ENCODE assay signal across 26 cellular contexts in genomic region chr18:43719264-43719795, GRCh38.
DNase-seq lines count a peak whose midpoint lies in the region; ATAC-seq lines count a peak whose summit lies in the region.
"Had no signal": no experiment of that assay in that cellular context is flagged by ENCODE, and none has a peak within 500 bp of the region (broad histone marks: within the 10 kb centered on the region; RNA-seq: fewer than 3 reads in every experiment).

No MANE protein-coding gene starts in this region.

- peaks cover 12% of the 10 kb centered on the region for H3K36me3 Mint-ChIP-seq in natural killer cell treated with Interleukin-12 subunit alpha and Interleukin-12 subunit beta and Interleukin-15 and Interleukin-18, amount 100 ng/mL, for 72 hours
- H3K36me3 Mint-ChIP-seq: activated naive CD4-positive, alpha-beta T cell treated with anti-CD3 and anti-CD28 coated beads, Interleukin-2, amount 10 ng/mL, durations not matched to agents 7 days and 5 days; CD8-positive, alpha-beta T cell had no signal

- no peaks in the 10 kb centered on the region for H3K4me1 Mint-ChIP-seq in natural killer cell treated with Interleukin-12 subunit alpha and Interleukin-12 subunit beta and Interleukin-15 and Interleukin-18, amount 100 ng/mL, for 72 hours (ENCODE audit: low read depth in 2 of 2)
- H3K4me1 Mint-ChIP-seq: activated naive CD4-positive, alpha-beta T cell treated with anti-CD3 and anti-CD28 coated beads, Interleukin-2, amount 10 ng/mL, durations not matched to agents 7 days and 5 days; activated T-helper 17 cell treated with anti-CD3 and anti-CD28 coated beads, Interleukin-2, amount 50 U/mL, for 72 hours; naive thymus-derived CD4-positive, alpha-beta T cell had no signal

- no peak overlapping the region for H3K27ac Mint-ChIP-seq in natural killer cell treated with Interleukin-12 subunit alpha and Interleukin-12 subunit beta and Interleukin-15 and Interleukin-18, amount 100 ng/mL, for 72 hours
- H3K27ac Mint-ChIP-seq: activated CD8-positive, alpha-beta T cell treated with anti-CD3 and anti-CD28 coated beads, Interleukin-2, amount 10 ng/mL, durations not matched to agents 7 days and 5 days; activated naive CD4-positive, alpha-beta T cell treated with anti-CD3 and anti-CD28 coated beads, Interleukin-2, amount 10 ng/mL, durations not matched to agents 7 days and 5 days; activated T-helper 17 cell treated with anti-CD3 and anti-CD28 coated beads, Interleukin-2, amount 50 U/mL, for 72 hours; CD8-positive, alpha-beta T cell; mesothelial cell of epicardium; naive thymus-derived CD4-positive, alpha-beta T cell had no signal

- DNase-seq in EL (peak; percentile 0), astrocyte of the hippocampus (ENCODE audit: low read depth, low spot score) (peak; percentile 39), islet precursor cell (peak; percentile 90), renal cortical epithelial cell (ENCODE audit: low read depth) (peak; percentile 15), NCI-H1436 (lab: John Stamatoyannopoulos, UW) (no peak)
- DNase-seq in stimulated activated CD4-positive, alpha-beta T cell treated with anti-CD3 and anti-CD28 coated beads, Interleukin-12 subunit alpha, Interleukin-12 subunit beta, amount 100 ng/mL, for 4 hours: no peak
- no peak for DNase-seq in natural killer cell treated with Interleukin-12 subunit alpha and Interleukin-12 subunit beta and Interleukin-15 and Interleukin-18, amount 100 ng/mL, for 72 hours (ENCODE audit: low spot score)
- DNase-seq: activated CD4-positive, alpha-beta T cell treated with anti-CD3 and anti-CD28 coated beads for 1 hour; activated CD8-positive, alpha-beta T cell treated with anti-CD3 and anti-CD28 coated beads, Interleukin-2, amount 10 ng/mL, durations not matched to agents 7 days and 5 days; activated naive CD4-positive, alpha-beta T cell treated with anti-CD3 and anti-CD28 coated beads, Interleukin-2, amount 10 ng/mL, durations not matched to agents 7 days and 5 days; brain microvascular endothelial cell; CD8-positive, alpha-beta T cell; DMS 273 treated with DMSO at 0.1 percent for 48 hours; glutamatergic neuron; Karpas-422; naive thymus-derived CD4-positive, alpha-beta T cell; NCI-H1417 treated with DMSO at 0.1 percent for 48 hours; NCI-H2081 treated with DMSO at 0.1 percent for 48 hours; NCI-H69; Peyer's patch; SHP77 treated with DMSO at 0.1 percent for 48 hours; stimulated activated naive CD4-positive, alpha-beta T cell treated with Interleukin-2 at 50 U/mL for 16 hours had no signal

- peaks cover 26% of the 10 kb centered on the region for H3K9me3 Mint-ChIP-seq in natural killer cell treated with Interleukin-12 subunit alpha and Interleukin-12 subunit beta and Interleukin-15 and Interleukin-18, amount 100 ng/mL, for 72 hours

- no peak for ATAC-seq in natural killer cell treated with Interleukin-12 subunit alpha and Interleukin-12 subunit beta and Interleukin-15 and Interleukin-18, amount 100 ng/mL, for 72 hours
- ATAC-seq in HG03342 (IDR thresholded peaks at IDR 0.05; ENCODE audit: unreplicated experiment): no peak
- ATAC-seq: activated CD8-positive, alpha-beta T cell treated with anti-CD3 and anti-CD28 coated beads, Interleukin-2, amount 10 ng/mL, durations not matched to agents 7 days and 5 days; activated T-helper 17 cell treated with anti-CD3 and anti-CD28 coated beads, Interleukin-2, amount 50 U/mL, for 72 hours; CD8-positive, alpha-beta T cell; HepG2; naive thymus-derived CD4-positive, alpha-beta T cell had no signal

- H3K27me3 Mint-ChIP-seq in natural killer cell treated with Interleukin-12 subunit alpha and Interleukin-12 subunit beta and Interleukin-15 and Interleukin-18, amount 100 ng/mL, for 72 hours: no peaks in the 10 kb centered on the region
- H3K27me3 Mint-ChIP-seq: activated naive CD4-positive, alpha-beta T cell treated with anti-CD3 and anti-CD28 coated beads, Interleukin-2, amount 10 ng/mL, durations not matched to agents 7 days and 5 days; activated T-helper 17 cell treated with anti-CD3 and anti-CD28 coated beads, Interleukin-2, amount 50 U/mL, for 72 hours; naive thymus-derived CD4-positive, alpha-beta T cell had no signal

- no peak overlapping the region for H3K4me3 Mint-ChIP-seq in natural killer cell treated with Interleukin-12 subunit alpha and Interleukin-12 subunit beta and Interleukin-15 and Interleukin-18, amount 100 ng/mL, for 72 hours
- H3K4me3 Mint-ChIP-seq: activated CD8-positive, alpha-beta T cell treated with anti-CD3 and anti-CD28 coated beads, Interleukin-2, amount 10 ng/mL, durations not matched to agents 7 days and 5 days; activated naive CD4-positive, alpha-beta T cell treated with anti-CD3 and anti-CD28 coated beads, Interleukin-2, amount 10 ng/mL, durations not matched to agents 7 days and 5 days; activated T-helper 17 cell treated with anti-CD3 and anti-CD28 coated beads, Interleukin-2, amount 50 U/mL, for 72 hours; CD8-positive, alpha-beta T cell; mesothelial cell of epicardium; naive thymus-derived CD4-positive, alpha-beta T cell had no signal

Comparison
In these comparisons a context has a peak if more than half of its experiments do, and no peak if none do; other contexts are left out.
1. DNase-seq: peak in EL (single experiment), astrocyte of the hippocampus (single experiment), islet precursor cell (single experiment) and renal cortical epithelial cell (single experiment); none in NCI-H1436 (single experiment), stimulated activated CD4-positive, alpha-beta T cell treated with anti-CD3 and anti-CD28 coated beads, Interleukin-12 subunit alpha, Interleukin-12 subunit beta, amount 100 ng/mL, for 4 hours (single experiment) and natural killer cell treated with Interleukin-12 subunit alpha and Interleukin-12 subunit beta and Interleukin-15 and Interleukin-18, amount 100 ng/mL, for 72 hours (single experiment).